ENCODE assay signal across 11 cellular contexts in genomic region chr3:141499304-141499703, GRCh38. TPM values are rescaled to one million over a fixed set of nuclear protein-coding genes. Genes with fewer than 3 reads are reported as not detected.
DNase-seq lines count a peak whose midpoint lies in the region; ATAC-seq and TF ChIP-seq lines count a peak whose summit lies in the region.
"Had no signal": no experiment of that assay in that cellular context is flagged by ENCODE, and none has a peak within 500 bp of the region (broad histone marks: within the 10 kb centered on the region; RNA-seq: fewer than 3 reads in every experiment).

No MANE protein-coding gene starts in this region.

- ATAC-seq in CD8-positive, alpha-beta T cell: peak; percentile 33
- ATAC-seq in HG03066 (IDR thresholded peaks at IDR 0.05; ENCODE audit: low read depth, unreplicated experiment) (peak; percentile 16), HG03108 (IDR thresholded peaks at IDR 0.05; ENCODE audit: unreplicated experiment) (no peak), esophagus mucosa (no peak)
- peak; percentile 21 to 29 for ATAC-seq in natural killer cell treated with Interleukin-12 subunit alpha and Interleukin-12 subunit beta and Interleukin-15 and Interleukin-18, amount 100 ng/mL, for 72 hours

- CTCF ChIA-PET in CD8-positive, alpha-beta T cell (lab: Charles Lee): interaction anchor here (1.0 to 1.7 kb wide), 7 partner anchors 12 to 62 kb away, joined by 3 to 5 read pairs (median 3); partner anchors contain the start of gene RASA2

- peaks cover 4% of the 10 kb centered on the region for H3K9me3 Mint-ChIP-seq in CD8-positive, alpha-beta T cell
- peaks cover 24% of the 10 kb centered on the region for H3K9me3 Mint-ChIP-seq in activated T-helper 2 cell treated with anti-CD3 and anti-CD28 coated beads, Interferon-gamma antibody, Interleukin-2, Interleukin-4, amounts not matched to agents 10 μg/mL and 5 μg/mL and 100 μg/mL, durations not matched to agents 14 hours and 24 hours and 36 hours
- peaks cover 4% of the 10 kb centered on the region for H3K9me3 Mint-ChIP-seq in natural killer cell treated with Interleukin-12 subunit alpha and Interleukin-12 subunit beta and Interleukin-15 and Interleukin-18, amount 100 ng/mL, for 72 hours

- H3K4me1 ChIP-seq in CD8-positive, alpha-beta T cell (ENCODE audit: insufficient read depth, low read length): peaks cover 82% of the 10 kb centered on the region

- POLR2A ChIA-PET in CD8-positive, alpha-beta T cell (lab: Charles Lee): interaction anchor here (0.7 to 4.8 kb wide), 11 partner anchors 12 to 59 kb away, joined by 3 to 93 read pairs (median 3); partner anchors contain the start of gene RASA2

- H3K9me3 ChIP-seq in CD8-positive, alpha-beta T cell (ENCODE audit: low read length): no peaks in the 10 kb centered on the region
- H3K9me3 ChIP-seq: Caco-2 had no signal

- no peaks in the 10 kb centered on the region for H3K27me3 ChIP-seq in CD8-positive, alpha-beta T cell (ENCODE audit: insufficient read depth, low read length)

- peak overlapping the region; percentile 73 for H3K27ac ChIP-seq in CD8-positive, alpha-beta T cell (ENCODE audit: low read depth, low read length)

- in situ Hi-C loops in KBM-7 (cut with MboI; ENCODE audit: low pct_unique_long_range_greater_than_20kb, low sequenced_read_pairs): no loop called here

- H3K4me3 ChIP-seq in CD8-positive, alpha-beta T cell (ENCODE audit: low read depth, low read length): peak overlapping the region; percentile 31

- H3K4me1 Mint-ChIP-seq in CD8-positive, alpha-beta T cell (ENCODE audit: low read depth): peaks cover 62% of the 10 kb centered on the region
- peaks cover 62% of the 10 kb centered on the region for H3K4me1 Mint-ChIP-seq in activated T-helper 2 cell treated with anti-CD3 and anti-CD28 coated beads, Interferon-gamma antibody, Interleukin-2, Interleukin-4, amounts not matched to agents 10 μg/mL and 5 μg/mL and 100 μg/mL, durations not matched to agents 14 hours and 24 hours and 36 hours (ENCODE audit: low read depth)
- peaks cover 59 to 61% of the 10 kb centered on the region in 2 donors for H3K4me1 Mint-ChIP-seq in natural killer cell treated with Interleukin-12 subunit alpha and Interleukin-12 subunit beta and Interleukin-15 and Interleukin-18, amount 100 ng/mL, for 72 hours (ENCODE audit: low read depth in 2 of 2)

- peak overlapping the region; percentile 94 for H3K27ac Mint-ChIP-seq in CD8-positive, alpha-beta T cell
- peak overlapping the region; percentile 82 for H3K27ac Mint-ChIP-seq in activated T-helper 2 cell treated with anti-CD3 and anti-CD28 coated beads, Interferon-gamma antibody, Interleukin-2, Interleukin-4, amounts not matched to agents 10 μg/mL and 5 μg/mL and 100 μg/mL, durations not matched to agents 14 hours and 24 hours and 36 hours
- peak overlapping the region in 1 of 2 donors; percentile 87 for H3K27ac Mint-ChIP-seq in natural killer cell treated with Interleukin-12 subunit alpha and Interleukin-12 subunit beta and Interleukin-15 and Interleukin-18, amount 100 ng/mL, for 72 hours

- H3K4me3 Mint-ChIP-seq in CD8-positive, alpha-beta T cell: peak overlapping the region; percentile 76
- peak overlapping the region; percentile 43 for H3K4me3 Mint-ChIP-seq in activated T-helper 2 cell treated with anti-CD3 and anti-CD28 coated beads, Interferon-gamma antibody, Interleukin-2, Interleukin-4, amounts not matched to agents 10 μg/mL and 5 μg/mL and 100 μg/mL, durations not matched to agents 14 hours and 24 hours and 36 hours (ENCODE audit: low read depth)
- H3K4me3 Mint-ChIP-seq in natural killer cell treated with Interleukin-12 subunit alpha and Interleukin-12 subunit beta and Interleukin-15 and Interleukin-18, amount 100 ng/mL, for 72 hours: peak overlapping the region; percentile 74

- TF ChIP-seq CTCF in CD8-positive, alpha-beta T cell (IDR thresholded peaks at IDR 0.05): no peak

- no peaks in the 10 kb centered on the region for H3K36me3 ChIP-seq in CD8-positive, alpha-beta T cell (ENCODE audit: insufficient read depth, low read length)

- peaks cover 27% of the 10 kb centered on the region for H3K36me3 Mint-ChIP-seq in CD8-positive, alpha-beta T cell
- H3K36me3 Mint-ChIP-seq in activated T-helper 2 cell treated with anti-CD3 and anti-CD28 coated beads, Interferon-gamma antibody, Interleukin-2, Interleukin-4, amounts not matched to agents 10 μg/mL and 5 μg/mL and 100 μg/mL, durations not matched to agents 14 hours and 24 hours and 36 hours (ENCODE audit: low read depth): peaks cover 55% of the 10 kb centered on the region
- H3K36me3 Mint-ChIP-seq in natural killer cell treated with Interleukin-12 subunit alpha and Interleukin-12 subunit beta and Interleukin-15 and Interleukin-18, amount 100 ng/mL, for 72 hours: peaks cover 26% of the 10 kb centered on the region

- DNase-seq in CD8-positive, alpha-beta T cell: no peak
- no peak for DNase-seq in activated T-helper 2 cell treated with anti-CD3 and anti-CD28 coated beads, Interferon-gamma antibody, Interleukin-2, Interleukin-4, amounts not matched to agents 10 μg/mL and 5 μg/mL and 100 μg/mL, durations not matched to agents 14 hours and 24 hours and 36 hours (ENCODE audit: low spot score)
- DNase-seq in natural killer cell treated with Interleukin-12 subunit alpha and Interleukin-12 subunit beta and Interleukin-15 and Interleukin-18, amount 100 ng/mL, for 72 hours (ENCODE audit: low spot score): no peak
- no peak for DNase-seq in NCI-H82 treated with DMSO at 0.1 percent for 48 hours (lab: John Stamatoyannopoulos, UW; ENCODE audit: unreplicated experiment)
- no peak for DNase-seq in KBM-7
- DNase-seq: Caco-2, NCI-H1105, NCI-H446 had no signal

- intact Hi-C loops in CD8-positive, alpha-beta T cell (cut with DNase I, micrococcal nuclease): loop anchor here (1.0 to 10.0 kb wide), 4 partner anchors 25 to 945 kb away; partner anchors contain the start of genes RNF7 (in 1 of the 2) and XRN1 (in 1 of the 2)
- intact Hi-C loops in activated T-helper 2 cell treated with anti-CD3 and anti-CD28 coated beads, Interferon-gamma antibody, Interleukin-2, Interleukin-4, amounts not matched to agents 10 μg/mL and 5 μg/mL and 100 μg/mL, durations not matched to agents 14 hours and 24 hours and 36 hours (cut with micrococcal nuclease): loop anchor here (1.0 to 2.0 kb wide), 6 partner anchors 12 to 87 kb away; partner anchors contain the start of gene RASA2

- H3K27me3 Mint-ChIP-seq in CD8-positive, alpha-beta T cell (ENCODE audit: low read depth): no peaks in the 10 kb centered on the region
- no peaks in the 10 kb centered on the region for H3K27me3 Mint-ChIP-seq in activated T-helper 2 cell treated with anti-CD3 and anti-CD28 coated beads, Interferon-gamma antibody, Interleukin-2, Interleukin-4, amounts not matched to agents 10 μg/mL and 5 μg/mL and 100 μg/mL, durations not matched to agents 14 hours and 24 hours and 36 hours (ENCODE audit: low read depth)
- H3K27me3 Mint-ChIP-seq in natural killer cell treated with Interleukin-12 subunit alpha and Interleukin-12 subunit beta and Interleukin-15 and Interleukin-18, amount 100 ng/mL, for 72 hours: no peaks in the 10 kb centered on the region

RNA-seq across cellular contexts. Expression of gene RASA2, which starts 12.5 kb away (rescaled TPM):
- total RNA-seq in CD8-positive, alpha-beta T cell: 10 to 100 TPM; 96.3 to 97.4 TPM
- total RNA-seq in activated T-helper 2 cell treated with anti-CD3 and anti-CD28 coated beads, Interferon-gamma antibody, Interleukin-2, Interleukin-4, amounts not matched to agents 10 μg/mL and 5 μg/mL and 100 μg/mL, durations not matched to agents 14 hours and 24 hours and 36 hours: 30.0 and 34.5 TPM in 2 replicates
- total RNA-seq in natural killer cell treated with Interleukin-12 subunit alpha and Interleukin-12 subunit beta and Interleukin-15 and Interleukin-18, amount 100 ng/mL, for 72 hours: 10 to 100 TPM; 65.9 to 85.7 TPM
- 10.0 TPM for total RNA-seq in esophagus mucosa

Comparison
In these comparisons a context has a peak if more than half of its experiments do, and no peak if none do; other contexts are left out.
1. ATAC-seq: peak in CD8-positive, alpha-beta T cell (single experiment), HG03066 (single experiment) and natural killer cell treated with Interleukin-12 subunit alpha and Interleukin-12 subunit beta and Interleukin-15 and Interleukin-18, amount 100 ng/mL, for 72 hours (2 of 2); none in HG03108 (single experiment) and esophagus mucosa (single experiment).
2. Peak in every context shown above with its lines, with median percentiles within 50 percentile points of each other: H3K4me3 Mint-ChIP-seq.